8 cellular contexts compared by ENCODE assay signal in the genomic region with DNA sequence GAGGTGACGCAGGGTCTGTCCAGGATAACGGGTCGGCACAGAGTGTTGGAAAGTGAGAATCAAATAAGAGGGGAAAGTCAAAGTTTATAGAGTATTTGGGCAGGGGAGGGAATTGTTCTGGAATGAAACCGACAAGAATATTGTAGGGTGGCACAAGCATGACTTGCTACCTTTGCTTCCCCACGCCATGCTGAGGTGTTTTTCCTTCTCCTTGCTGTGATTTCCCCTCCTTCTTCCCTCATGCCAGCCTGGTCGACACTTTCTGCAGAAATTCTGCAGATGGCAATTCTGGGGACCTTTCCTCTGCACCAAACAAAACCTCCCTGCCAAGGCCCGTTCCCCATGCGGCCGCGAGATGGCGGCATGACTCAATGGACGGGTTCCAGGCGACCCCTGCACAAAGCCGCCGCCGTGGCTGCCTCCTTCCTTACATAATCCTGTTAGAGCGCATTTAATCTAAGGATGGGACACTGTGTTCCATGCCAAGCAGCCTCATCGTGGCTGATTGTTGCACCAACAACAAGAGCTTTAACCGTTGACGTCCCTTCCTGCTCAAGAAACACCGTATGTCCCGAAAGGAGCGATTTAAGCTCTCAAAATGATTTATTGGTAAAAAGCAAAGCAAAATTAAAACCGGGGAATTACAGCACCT. TPM values are rescaled to one million over a fixed set of nuclear protein-coding genes. Genes with fewer than 3 reads are reported as not detected.
DNase-seq lines count a peak whose midpoint lies in the region; ATAC-seq and TF ChIP-seq lines count a peak whose summit lies in the region.

A gene (minus strand): TSS at position 290 of the 652 bp plus-strand sequence. CDS start 10,616 bp downstream, outside the sequence.

- no peaks in the 10 kb centered on the region for H3K36me3 ChIP-seq in esophagus squamous epithelium
- no peaks in the 10 kb centered on the region for H3K36me3 ChIP-seq in muscle layer of duodenum (ENCODE audit: control insufficient read depth in 1 of 2, insufficient read depth in 2 of 2, low read length in 2 of 2)

- no peaks in the 10 kb centered on the region for H3K9me3 ChIP-seq in esophagus squamous epithelium
- no peaks in the 10 kb centered on the region for H3K9me3 ChIP-seq in muscle layer of duodenum (ENCODE audit: control insufficient read depth in 1 of 2, low read length in 2 of 2)

- peak; percentile 86 for ATAC-seq in GM21717 (IDR thresholded peaks at IDR 0.05; ENCODE audit: unreplicated experiment)

- H3K27ac ChIP-seq in esophagus squamous epithelium: peak within 1 kb of the TSS in 2 of 4 donors; percentile 44 to 69
- H3K27ac ChIP-seq in muscle layer of duodenum (ENCODE audit: low read length): no peak within 1 kb of the TSS

- peak within 1 kb of the TSS; percentile 16 for H3K4me3 ChIP-seq in Jurkat, Clone E6-1 (ENCODE audit: low read length)
- H3K4me3 ChIP-seq in esophagus squamous epithelium (peak within 1 kb of the TSS; percentile 1 to 57 (median 33)), muscle layer of duodenum (ENCODE audit: low read depth in 1 of 2, low read length in 2 of 2) (peak within 1 kb of the TSS; percentile 60 to 61)

- no peak for TF ChIP-seq POLR2A in esophagus squamous epithelium (IDR thresholded peaks at IDR 0.05)

- H3K4me1 ChIP-seq in esophagus squamous epithelium: peaks cover 0 to 46% (median 11%) of the 10 kb centered on the region in 3 donors
- H3K4me1 ChIP-seq in muscle layer of duodenum (ENCODE audit: control insufficient read depth in 1 of 2, insufficient read depth in 2 of 2, low read length in 2 of 2): peaks cover 8 to 26% of the 10 kb centered on the region in 2 donors

- H3K27me3 ChIP-seq in esophagus squamous epithelium (no peaks in the 10 kb centered on the region), muscle layer of duodenum (ENCODE audit: low read depth, low read length) (no peaks in the 10 kb centered on the region)

- 2 to 3% methylated on average over 16 to 24 of the region's 24 CpGs for WGBS in esophagus squamous epithelium, 2 donors

- intact Hi-C loops in esophagus squamous epithelium (cut with DNase I): loop anchor here (5.0 kb wide), 1 partner anchor 232 kb away; no protein-coding TSS in a partner anchor

- DNase-seq in DMS153 treated with DMSO at 0.1 percent for 48 hours (lab: John Stamatoyannopoulos, UW; ENCODE audit: unreplicated experiment) (peak; percentile 79), OCI-M1 (lab: John Stamatoyannopoulos, UW) (peak; percentile 87), activated T-cell treated with anti-CD3 and anti-CD28 coated beads for 48 hours (ENCODE audit: low read depth) (peak; percentile 71), esophagus squamous epithelium (lab: John Stamatoyannopoulos, UW) (peak; percentile 33)
- DNase-seq in Jurkat, Clone E6-1 (ENCODE audit: low read depth, low spot score): peak; percentile 53
- DNase-seq in stimulated activated CD8-positive, alpha-beta memory T cell treated with anti-CD3 and anti-CD28 coated beads, Interleukin-7, amount 100 ng/mL, for 1 hour (ENCODE audit: low read depth in 2 of 2): peak; percentile 59 to 62

- TF ChIP-seq CTCF in esophagus squamous epithelium (IDR thresholded peaks at IDR 0.05): peak; percentile 83 to 92 (median 88)

RNA-seq across cellular contexts. Expression of the gene that starts here (rescaled TPM):
- polyA plus RNA-seq in Jurkat, Clone E6-1 (2012; ENCODE audit: insufficient read depth, insufficient read length): not detected
- total RNA-seq in esophagus squamous epithelium: 1 to 10 TPM in 1 of 4 donors, under 1 TPM in 3; 0.13 to 1.7 (median 0.83) TPM

Comparison
In these comparisons a context has a peak if more than half of its experiments do, and no peak if none do; other contexts are left out.
1. DNase-seq: peak in every context shown above with its lines; median percentile 87 in OCI-M1; 79 in DMS153 treated with DMSO at 0.1 percent for 48 hours; 71 in activated T-cell treated with anti-CD3 and anti-CD28 coated beads for 48 hours; 60 in stimulated activated CD8-positive, alpha-beta memory T cell treated with anti-CD3 and anti-CD28 coated beads, Interleukin-7, amount 100 ng/mL, for 1 hour; 53 in Jurkat, Clone E6-1; 33 in esophagus squamous epithelium.